In the genomic region with DNA sequence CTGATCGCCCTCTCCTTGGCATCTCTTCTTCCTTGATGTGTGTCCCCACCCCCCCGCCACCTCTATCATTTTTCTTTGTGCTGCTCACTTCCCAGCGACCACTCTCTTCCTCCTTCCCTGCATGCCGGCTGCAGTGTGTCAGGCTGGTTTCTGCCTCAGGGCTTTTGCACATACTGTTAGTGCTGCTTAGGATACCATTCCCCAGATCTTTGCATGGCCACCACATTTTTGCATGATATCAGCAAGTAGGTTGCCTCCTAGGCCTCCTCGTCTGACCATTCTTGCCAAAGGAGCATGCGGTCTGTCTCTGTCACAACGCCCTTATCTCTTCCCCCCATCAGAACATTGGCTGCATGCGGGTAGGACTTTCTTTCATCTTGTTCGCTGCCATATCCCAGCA, we compare ENCODE assay signal across 24 cellular contexts. TPM values are rescaled to one million over a fixed set of nuclear protein-coding genes. Genes with fewer than 3 reads are reported as not detected.
DNase-seq lines count a peak whose midpoint lies in the region; ATAC-seq and TF ChIP-seq lines count a peak whose summit lies in the region.
"Had no signal": no experiment of that assay in that cellular context is flagged by ENCODE, and none has a peak within 500 bp of the region (broad histone marks: within the 10 kb centered on the region; RNA-seq: fewer than 3 reads in every experiment).

No MANE protein-coding gene starts in this region.

- no peak overlapping the region for H3K23ac ChIP-seq in mesendoderm (ENCODE audit: low read length)

- no peaks in the 10 kb centered on the region for H3K36me3 ChIP-seq in left ventricle myocardium inferior
- no peaks in the 10 kb centered on the region for H3K36me3 ChIP-seq in mesendoderm (ENCODE audit: control insufficient read depth, insufficient read depth, low read length)
- H3K36me3 ChIP-seq: Peyer's patch had no signal

- no peak overlapping the region for H2BK15ac ChIP-seq in mesendoderm (replicated peaks; ENCODE audit: low read depth)

- DNase-seq in left ventricle myocardium inferior (peak; percentile 5), left ventricle myocardium superior (no peak), RWPE1 (ENCODE audit: low spot score) (no peak), mesendoderm (peak; percentile 68), NCI-H2171 treated with DMSO at 0.1 percent for 48 hours (lab: John Stamatoyannopoulos, UW) (no peak), posterior cingulate gyrus (no peak), DMS 273 (lab: John Stamatoyannopoulos, UW; ENCODE audit: unreplicated experiment) (no peak)
- DNase-seq: AML-193; Calu3; CD8-positive, alpha-beta memory T cell; H7; HFFc6; NCI-H1105; NCI-H146; NCI-H2029; NCI-H345; NCI-H524; NCI-H82; Peyer's patch; SHP77 had no signal

- H3K27me3 ChIP-seq in left ventricle myocardium inferior (ENCODE audit: low read depth) (peaks cover 12% of the 10 kb centered on the region), mesendoderm (ENCODE audit: insufficient read depth, low read length, poor library complexity) (no peaks in the 10 kb centered on the region)
- H3K27me3 ChIP-seq: Peyer's patch had no signal

- H3K9me3 ChIP-seq in left ventricle myocardium inferior (replicated peaks): no peaks in the 10 kb centered on the region
- H3K9me3 ChIP-seq: Peyer's patch had no signal

- TF ChIP-seq CTCF in left ventricle myocardium inferior (IDR thresholded peaks at IDR 0.05; ENCODE audit: borderline replicate concordance): no peak
- TF ChIP-seq CTCF in RWPE1 (conservative IDR thresholded peaks at IDR 0.05; ENCODE audit: low read depth): no peak

- no peak overlapping the region for H2BK5ac ChIP-seq in mesendoderm (ENCODE audit: low read length)

- no peak overlapping the region for H3K9ac ChIP-seq in mesendoderm (ENCODE audit: low read length)

- no peaks in the 10 kb centered on the region for H3K79me2 ChIP-seq in mesendoderm (ENCODE audit: control insufficient read depth, insufficient read depth, low read length)

- no peak overlapping the region for H3K4me2 ChIP-seq in mesendoderm (ENCODE audit: low read length)

- intact Hi-C loops in left ventricle myocardium inferior (cut with micrococcal nuclease) (no loop called here), left ventricle myocardium superior (cut with micrococcal nuclease) (no loop called here), posterior cingulate gyrus (cut with DNase I) (no loop called here)

- ATAC-seq in left ventricle myocardium superior: no peak
- ATAC-seq in GM19395 (IDR thresholded peaks at IDR 0.05; ENCODE audit: unreplicated experiment): no peak
- ATAC-seq: GM12878 had no signal

- WGBS in mesendoderm (ENCODE audit: extremely low coverage, insufficient coverage, low lambda C conversion rate): no CpG with 5 or more reads among the region's 9 CpGs

- H3K27ac ChIP-seq in left ventricle myocardium inferior (replicated peaks): peak overlapping the region; percentile 70
- peak overlapping the region; percentile 27; the same call in 1 of the 2 replicates for H3K27ac ChIP-seq in RWPE1
- no peak overlapping the region for H3K27ac ChIP-seq in mesendoderm (ENCODE audit: low read depth, low read length)
- H3K27ac ChIP-seq: C4-2B, Peyer's patch had no signal

- no peak overlapping the region for H2BK120ac ChIP-seq in mesendoderm (ENCODE audit: low read depth, low read length)

- no peak overlapping the region for H3K4ac ChIP-seq in mesendoderm (ENCODE audit: low read depth, low read length)

- POLR2A ChIA-PET in RWPE1 (lab: Yijun Ruan, JAX; ENCODE audit: low non-redundant PET): no interaction called here

- no peak overlapping the region for H3K4me3 ChIP-seq in left ventricle myocardium inferior
- H3K4me3 ChIP-seq in mesendoderm (ENCODE audit: low read length): no peak overlapping the region
- H3K4me3 ChIP-seq: GM12878, Peyer's patch had no signal

- peaks cover 2% of the 10 kb centered on the region for H3K79me1 ChIP-seq in mesendoderm (ENCODE audit: low read length)

- no peak overlapping the region for H3K18ac ChIP-seq in mesendoderm (ENCODE audit: low read length)

- H2AK5ac ChIP-seq in mesendoderm (ENCODE audit: low read length): no peak overlapping the region

- no peak overlapping the region for H4K5ac ChIP-seq in mesendoderm (ENCODE audit: low read length)

- no peak overlapping the region for H4K8ac ChIP-seq in mesendoderm (ENCODE audit: low read depth, low read length)

- CTCF ChIA-PET in RWPE1 (lab: Yijun Ruan, JAX): no interaction called here

- H3K4me1 ChIP-seq in left ventricle myocardium inferior (peaks cover 72% of the 10 kb centered on the region), mesendoderm (ENCODE audit: control insufficient read depth, low read depth, low read length) (peaks cover 9% of the 10 kb centered on the region)
- H3K4me1 ChIP-seq: Peyer's patch had no signal

- H3K56ac ChIP-seq in mesendoderm (ENCODE audit: low read length): no peak overlapping the region

RNA-seq across cellular contexts. Expression of gene FBLN2, which starts 12.5 kb away (rescaled TPM):
- total RNA-seq in left ventricle myocardium inferior (56.7 TPM), left ventricle myocardium superior (53.8 TPM)
- polyA plus RNA-seq in mesendoderm (2013, experiment 1 of 2): 5.7 TPM
- polyA plus RNA-seq in mesendoderm (2013, experiment 2 of 2): 5.4 TPM
- total RNA-seq: Calu3, OCI-LY7 had no signal

Comparison
In these comparisons a context has a peak if more than half of its experiments do, and no peak if none do; other contexts are left out.
1. DNase-seq: peak in left ventricle myocardium inferior (single experiment) and mesendoderm (single experiment); none in left ventricle myocardium superior (single experiment), RWPE1 (single experiment), NCI-H2171 treated with DMSO at 0.1 percent for 48 hours (single experiment), posterior cingulate gyrus (0 of 10) and DMS 273 (single experiment).